In genomic region chr7:154913645-154914579, GRCh38 we compare ENCODE assay signal across 1 cellular context.
TF ChIP-seq lines count a peak whose summit lies in the region.

No MANE protein-coding gene starts in this region.

TF ChIP-seq in HepG2, 621 proteins besides CTCF, POLR2A, EP300 and RAD21 (continued from another document and continues in another):
- no peak for TF ChIP-seq RNF219 (CRISPR knock-in tag; IDR thresholded peaks at IDR 0.05)
- TF ChIP-seq KAT8 (CRISPR knock-in tag; IDR thresholded peaks at IDR 0.05) = peak; percentile 76
- TF ChIP-seq PCBP2 (optimal IDR thresholded peaks at IDR 0.05; ENCODE audit: low read depth, low read length, poor library complexity, severe bottlenecking) = no peak
- peak; percentile 94 for TF ChIP-seq MEIS2 (CRISPR knock-in tag; IDR thresholded peaks at IDR 0.05)
- TF ChIP-seq DMAP1 (CRISPR knock-in tag; IDR thresholded peaks at IDR 0.05) = peak; percentile 83
- no peak for TF ChIP-seq LCORL (IDR thresholded peaks at IDR 0.05)
- TF ChIP-seq LCORL (CRISPR knock-in tag; IDR thresholded peaks at IDR 0.05) = peak; percentile 76
- TF ChIP-seq ZNF121 (CRISPR knock-in tag; IDR thresholded peaks at IDR 0.05) = peak; percentile 30; the same call in 1 of the 2 replicates
- peak; percentile 74; the same call in 1 of the 2 replicates for TF ChIP-seq THAP11 (CRISPR knock-in tag; IDR thresholded peaks at IDR 0.05)
- TF ChIP-seq ZSCAN30 (CRISPR knock-in tag; IDR thresholded peaks at IDR 0.05) = no peak
- no peak for TF ChIP-seq SMYD3 (CRISPR knock-in tag; IDR thresholded peaks at IDR 0.05)
- no peak for TF ChIP-seq CREB1 (IDR thresholded peaks at IDR 0.05)
- TF ChIP-seq CREB1 (CRISPR knock-in tag; IDR thresholded peaks at IDR 0.05) = no peak
- peak; percentile 72; the same call in 1 of the 2 replicates for TF ChIP-seq IKZF5 (CRISPR knock-in tag; IDR thresholded peaks at IDR 0.05)
- no peak for TF ChIP-seq ZHX2 (IDR thresholded peaks at IDR 0.05; ENCODE audit: low read depth)
- TF ChIP-seq ZHX2 (CRISPR knock-in tag; IDR thresholded peaks at IDR 0.05; ENCODE audit: borderline replicate concordance) = no peak
- peak; percentile 83 for TF ChIP-seq MEF2D (CRISPR knock-in tag; IDR thresholded peaks at IDR 0.05)
- TF ChIP-seq ZNF556 (CRISPR knock-in tag; IDR thresholded peaks at IDR 0.05; ENCODE audit: borderline replicate concordance) = no peak; the same call in 1 of the 2 replicates
- TF ChIP-seq STAG1 (CRISPR knock-in tag; IDR thresholded peaks at IDR 0.05) = peak; percentile 88
- TF ChIP-seq YEATS4 (CRISPR knock-in tag; IDR thresholded peaks at IDR 0.05; ENCODE audit: borderline replicate concordance) = peak; percentile 77; the same call in 1 of the 2 replicates
- no peak for TF ChIP-seq AGO2 (optimal IDR thresholded peaks at IDR 0.05; ENCODE audit: low read depth, low read length)
- TF ChIP-seq ZNF691 (CRISPR knock-in tag; IDR thresholded peaks at IDR 0.05; ENCODE audit: borderline replicate concordance, low read depth) = no peak
- 0 out of 2 replicates have a peak, but pooled peaks have one; percentile 18 for TF ChIP-seq KDM4B (CRISPR knock-in tag; IDR thresholded peaks at IDR 0.05)
- TF ChIP-seq KDM5B (CRISPR knock-in tag; IDR thresholded peaks at IDR 0.05; ENCODE audit: borderline replicate concordance) = peak; percentile 93
- peak; percentile 58; the same call in 1 of the 2 replicates for TF ChIP-seq HOXD1 (CRISPR knock-in tag; IDR thresholded peaks at IDR 0.05)
- TF ChIP-seq ZBTB46 (CRISPR knock-in tag; IDR thresholded peaks at IDR 0.05; ENCODE audit: borderline replicate concordance) = no peak
- no peak for TF ChIP-seq NONO (IDR thresholded peaks at IDR 0.05)
- peak; percentile 80 for TF ChIP-seq NONO (CRISPR knock-in tag; conservative IDR thresholded peaks at IDR 0.05)
- no peak for TF ChIP-seq TCF7L2 (IDR thresholded peaks at IDR 0.05; ENCODE audit: low read depth, low read length)
- peak; percentile 64; the same call in 1 of the 2 replicates for TF ChIP-seq ZNF788 (CRISPR knock-in tag; IDR thresholded peaks at IDR 0.05; ENCODE audit: borderline replicate concordance)
- no peak for TF ChIP-seq JUN (CRISPR knock-in tag; IDR thresholded peaks at IDR 0.05)
- TF ChIP-seq PLRG1 (conservative IDR thresholded peaks at IDR 0.05) = no peak
- TF ChIP-seq FUBP1 (CRISPR knock-in tag; IDR thresholded peaks at IDR 0.05; ENCODE audit: borderline replicate concordance) = no peak
- no peak for TF ChIP-seq ZNF543 (CRISPR knock-in tag; IDR thresholded peaks at IDR 0.05)
- no peak for TF ChIP-seq IKZF4 (CRISPR knock-in tag; IDR thresholded peaks at IDR 0.05; ENCODE audit: borderline replicate concordance, low read depth, not compliant biosample characterization)
- peak; percentile 79 for TF ChIP-seq ZNF124 (CRISPR knock-in tag; IDR thresholded peaks at IDR 0.05)
- TF ChIP-seq ATF7-NPFF (CRISPR knock-in tag; IDR thresholded peaks at IDR 0.05; ENCODE audit: low read depth) = peak; percentile 70; the same call in 1 of the 2 replicates
- no peak for TF ChIP-seq GRHL1 (CRISPR knock-in tag; conservative IDR thresholded peaks at IDR 0.05)
- no peak for TF ChIP-seq ZNF775 (CRISPR knock-in tag; IDR thresholded peaks at IDR 0.05; ENCODE audit: borderline replicate concordance)
- TF ChIP-seq ZNF776 (CRISPR knock-in tag; IDR thresholded peaks at IDR 0.05) = peak; percentile 86
- peak; percentile 64; the same call in 1 of the 2 replicates for TF ChIP-seq ARID4A (CRISPR knock-in tag; IDR thresholded peaks at IDR 0.05; ENCODE audit: borderline replicate concordance)
- TF ChIP-seq KMT2A (CRISPR knock-in tag; IDR thresholded peaks at IDR 0.05) = peak; percentile 66; the same call in 1 of the 2 replicates
- TF ChIP-seq DBP (CRISPR knock-in tag; IDR thresholded peaks at IDR 0.05; ENCODE audit: not compliant biosample characterization) = peak; percentile 33
